ENCODE assay signal across 8 cellular contexts in the genomic region with DNA sequence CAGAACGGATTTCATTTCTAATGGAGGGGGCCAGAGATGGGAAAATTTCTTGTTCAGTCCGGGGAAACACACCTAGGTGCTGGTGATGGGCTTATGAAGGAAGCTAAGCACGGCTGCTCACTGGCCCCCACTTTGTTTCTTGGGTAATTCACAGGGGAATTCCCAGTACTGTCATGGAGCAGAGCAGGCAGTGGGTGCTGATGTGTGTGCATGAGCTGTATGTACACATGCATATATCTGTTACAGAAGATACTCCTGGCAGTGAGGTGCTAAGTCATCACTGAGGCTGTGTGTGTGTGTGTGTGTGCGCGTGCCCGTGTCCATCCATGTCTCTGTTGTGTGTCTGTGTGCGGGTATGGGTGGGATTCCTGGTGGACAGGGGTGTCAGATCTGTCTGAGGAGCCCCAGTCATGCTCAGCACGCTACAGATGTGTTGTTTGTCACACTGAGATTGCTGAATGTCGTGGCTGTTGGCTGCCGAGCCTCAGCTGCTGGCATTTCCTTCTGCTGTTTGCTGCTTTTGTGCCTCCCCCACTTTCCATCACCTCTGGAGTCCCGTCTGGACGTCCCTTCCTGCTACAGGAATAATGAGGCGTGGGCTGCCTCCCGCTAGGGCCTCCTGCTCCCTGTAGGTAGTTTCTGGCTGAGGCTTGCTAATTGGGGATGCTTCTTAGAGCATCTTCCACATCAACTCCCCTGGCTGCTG. TPM values are rescaled to one million over a fixed set of nuclear protein-coding genes. Genes with fewer than 3 reads are reported as not detected.
DNase-seq lines count a peak whose midpoint lies in the region; ATAC-seq and TF ChIP-seq lines count a peak whose summit lies in the region.

No MANE protein-coding gene starts in this region.

- peak overlapping the region in 1 of 2 experiments; percentile 40 for H3K18ac ChIP-seq in mesenchymal stem cell (ENCODE audit: low read depth in 1 of 2, low read length in 2 of 2)

- H2BK15ac ChIP-seq in mesenchymal stem cell (ENCODE audit: low read depth, poor library complexity, severe bottlenecking) = no peak overlapping the region

- H3K23ac ChIP-seq in mesenchymal stem cell (ENCODE audit: low read length in 2 of 2) = no peak overlapping the region

- peak overlapping the region; percentile 16 for H3K27ac ChIP-seq in mesenchymal stem cell (ENCODE audit: low read length, poor library complexity, severe bottlenecking)

- no peak for TF ChIP-seq CTCF in lower leg skin (IDR thresholded peaks at IDR 0.05)

- H4K8ac ChIP-seq in mesenchymal stem cell (ENCODE audit: low read length) = peak overlapping the region; percentile 56

- WGBS in mesenchymal stem cell = 77% methylated on average over 12 of the region's 14 CpGs
- WGBS in lower leg skin, 2 donors = 77 to 82% methylated on average over 14 of the region's 14 CpGs

- no peak overlapping the region for H3K4me2 ChIP-seq in mesenchymal stem cell (ENCODE audit: low read length, poor library complexity, severe bottlenecking)

- peak; percentile 25 for DNase-seq in NK-92 treated with Interleukin-12 subunit alpha and Interleukin-12 subunit beta, amount 100 ng/mL, for 24 hours (lab: John Stamatoyannopoulos, UW)
- DNase-seq in NK-92 (lab: John Stamatoyannopoulos, UW; ENCODE audit: unreplicated experiment) = no peak
- peak; percentile 54 for DNase-seq in mesenchymal stem cell
- no peak for DNase-seq in lower leg skin (ENCODE audit: low spot score in 2 of 2)
- DNase-seq in OCI-M1 (lab: John Stamatoyannopoulos, UW) = no peak
- no peak for DNase-seq in UCSD-AML1 (lab: John Stamatoyannopoulos, UW; ENCODE audit: unreplicated experiment)

- H3K14ac ChIP-seq in mesenchymal stem cell (ENCODE audit: low read length in 2 of 2) = peak overlapping the region in 1 of 2 experiments; percentile 12

- H3K27me3 Mint-ChIP-seq in activated T-helper 17 cell treated with anti-CD3 and anti-CD28 coated beads, Interleukin-2, amount 50 U/mL, for 72 hours = no peaks in the 10 kb centered on the region

- ATAC-seq in HG03520 (IDR thresholded peaks at IDR 0.05; ENCODE audit: unreplicated experiment) = peak; percentile 52
- peak; percentile 93 for ATAC-seq in activated T-helper 17 cell treated with anti-CD3 and anti-CD28 coated beads, Interleukin-2, amount 50 U/mL, for 72 hours (replicated peaks)

- peak overlapping the region; percentile 84 for H3K27ac Mint-ChIP-seq in activated T-helper 17 cell treated with anti-CD3 and anti-CD28 coated beads, Interleukin-2, amount 50 U/mL, for 72 hours

- H3K4me1 ChIP-seq in mesenchymal stem cell (ENCODE audit: control insufficient read depth, insufficient read depth, low read depth, low read length) = peaks cover 19% of the 10 kb centered on the region

- H3K9me3 ChIP-seq in mesenchymal stem cell (ENCODE audit: control insufficient read depth, low read length) = no peaks in the 10 kb centered on the region

- H3K9me3 Mint-ChIP-seq in activated T-helper 17 cell treated with anti-CD3 and anti-CD28 coated beads, Interleukin-2, amount 50 U/mL, for 72 hours = no peaks in the 10 kb centered on the region

- peak overlapping the region; percentile 75 to 85 for H2BK12ac ChIP-seq in mesenchymal stem cell (ENCODE audit: low read length in 2 of 2)

- peak overlapping the region; percentile 79 for H4K91ac ChIP-seq in mesenchymal stem cell (ENCODE audit: low read length)

- H2BK120ac ChIP-seq in mesenchymal stem cell (ENCODE audit: low read depth, low read length) = no peak overlapping the region

- H2AK5ac ChIP-seq in mesenchymal stem cell (ENCODE audit: low read length, severe bottlenecking) = peak overlapping the region; percentile 46

- no peak overlapping the region for H2AFZ ChIP-seq in mesenchymal stem cell (ENCODE audit: low read depth, low read length)

- H3K4me3 ChIP-seq in mesenchymal stem cell (ENCODE audit: insufficient read depth in 1 of 2, low read depth in 1 of 2, low read length in 2 of 2) (no peak overlapping the region), lower leg skin (ENCODE audit: low read depth, poor library complexity, severe bottlenecking) (no peak overlapping the region)

- intact Hi-C loops in lower leg skin (cut with DNase I; ENCODE audit: low total_unique reads) = loop anchor here (5.0 kb wide), 2 partner anchors 405 to 670 kb away; no protein-coding TSS in a partner anchor

- no peak for TF ChIP-seq POLR2A in lower leg skin (IDR thresholded peaks at IDR 0.05)

- H3K4ac ChIP-seq in mesenchymal stem cell (ENCODE audit: low read depth in 1 of 2, low read length in 2 of 2) = peak overlapping the region in 1 of 2 experiments; percentile 35

- H3K36me3 Mint-ChIP-seq in activated T-helper 17 cell treated with anti-CD3 and anti-CD28 coated beads, Interleukin-2, amount 50 U/mL, for 72 hours (ENCODE audit: low read depth) = peaks cover 92% of the 10 kb centered on the region

- peaks cover 42% of the 10 kb centered on the region for H3K4me1 Mint-ChIP-seq in activated T-helper 17 cell treated with anti-CD3 and anti-CD28 coated beads, Interleukin-2, amount 50 U/mL, for 72 hours

- no peaks in the 10 kb centered on the region for H3K27me3 ChIP-seq in mesenchymal stem cell (ENCODE audit: control insufficient read depth in 1 of 2, insufficient read depth in 1 of 2, low read length in 2 of 2)

- peaks cover 26% of the 10 kb centered on the region for H3K79me1 ChIP-seq in mesenchymal stem cell (replicated peaks; ENCODE audit: low read length, poor library complexity, severe bottlenecking)

- H3K9ac ChIP-seq in mesenchymal stem cell (ENCODE audit: low read length) = peak overlapping the region; percentile 64

- no peak overlapping the region for H2BK5ac ChIP-seq in mesenchymal stem cell (ENCODE audit: low read depth, low read length, poor library complexity, severe bottlenecking)

- peak overlapping the region; percentile 58 for H3K4me3 Mint-ChIP-seq in activated T-helper 17 cell treated with anti-CD3 and anti-CD28 coated beads, Interleukin-2, amount 50 U/mL, for 72 hours

- peaks cover 56 to 70% of the 10 kb centered on the region in 2 experiments for H3K36me3 ChIP-seq in mesenchymal stem cell (ENCODE audit: control insufficient read depth in 1 of 2, insufficient read depth in 2 of 2, low read depth in 1 of 2, low read length in 2 of 2)

RNA-seq across cellular contexts. Expression of a gene that starts 53.3 kb away (rescaled TPM):
- 10 to 100 TPM; 22.2 to 27.3 TPM for total RNA-seq in activated T-helper 17 cell treated with anti-CD3 and anti-CD28 coated beads, Interleukin-2, amount 50 U/mL, for 72 hours
- polyA plus RNA-seq in mesenchymal stem cell (2013, experiment 1 of 2) = 10.8 TPM
- 10.8 TPM for polyA plus RNA-seq in mesenchymal stem cell (2013, experiment 2 of 2)
- 10 to 100 TPM; 13.5 to 36.7 (median 19.6) TPM for total RNA-seq in lower leg skin

Comparison
In these comparisons a context has a peak if more than half of its experiments do, and no peak if none do; other contexts are left out.
1. DNase-seq: peak in NK-92 treated with Interleukin-12 subunit alpha and Interleukin-12 subunit beta, amount 100 ng/mL, for 24 hours (single experiment) and mesenchymal stem cell (single experiment); none in NK-92 (single experiment), lower leg skin (0 of 2), OCI-M1 (single experiment) and UCSD-AML1 (single experiment).